ENCODE assay signal across 9 cellular contexts in genomic region chr7:74101061-74101681, GRCh38. TPM values are rescaled to one million over a fixed set of nuclear protein-coding genes. Genes with fewer than 3 reads are reported as not detected.
A peak's percentile ranks its signal among the peaks of the same experiment; 100 is the strongest.
DNase-seq lines count a peak whose midpoint lies in the region; ATAC-seq and TF ChIP-seq lines count a peak whose summit lies in the region.
"Had no signal": no experiment of that assay in that cellular context is flagged by ENCODE, and none has a peak within 500 bp of the region (broad histone marks: within the 10 kb centered on the region; RNA-seq: fewer than 3 reads in every experiment).

No MANE protein-coding gene starts in this region.

- H3K4me2 ChIP-seq in GM23338: no peak overlapping the region

- H3K4me3 Mint-ChIP-seq in GM23338: no peak overlapping the region
- H3K4me3 Mint-ChIP-seq: activated CD4-positive, alpha-beta memory T cell treated with anti-CD3 and anti-CD28 coated beads, Interleukin-2, amount 10 ng/mL, durations not matched to agents 7 days and 5 days had no signal

- no peak overlapping the region for H3K27ac ChIP-seq in GM23338 (ENCODE audit: low read depth)

- H3K4me3 ChIP-seq in H7 (ENCODE audit: insufficient read depth, low read depth, low read length) (no peak overlapping the region), GM23338 (no peak overlapping the region)

- H3K27me3 Mint-ChIP-seq in GM23338 (ENCODE audit: insufficient read depth, low read depth, poor library complexity): peaks cover 4% of the 10 kb centered on the region
- H3K27me3 Mint-ChIP-seq: activated CD4-positive, alpha-beta memory T cell treated with anti-CD3 and anti-CD28 coated beads, Interleukin-2, amount 10 ng/mL, durations not matched to agents 7 days and 5 days had no signal

- no peaks in the 10 kb centered on the region for H3K4me1 Mint-ChIP-seq in GM23338
- H3K4me1 Mint-ChIP-seq: activated CD4-positive, alpha-beta memory T cell treated with anti-CD3 and anti-CD28 coated beads, Interleukin-2, amount 10 ng/mL, durations not matched to agents 7 days and 5 days had no signal

- H3K27me3 ChIP-seq in H7 (ENCODE audit: control insufficient read depth, insufficient read depth, low read length): no peaks in the 10 kb centered on the region
- no peaks in the 10 kb centered on the region for H3K27me3 ChIP-seq in GM23338 (ENCODE audit: insufficient read depth)

- no peak for TF ChIP-seq CTCF in GM23338 (conservative IDR thresholded peaks at IDR 0.05; ENCODE audit: low read depth in 2 of 2)

- no peak overlapping the region; the same call in 1 of the 2 replicates for H3K27ac Mint-ChIP-seq in GM23338
- H3K27ac Mint-ChIP-seq: activated CD4-positive, alpha-beta memory T cell treated with anti-CD3 and anti-CD28 coated beads, Interleukin-2, amount 10 ng/mL, durations not matched to agents 7 days and 5 days had no signal

- DNase-seq in H7 (peak; percentile 21), NCI-H1436 treated with DMSO at 0.1 percent for 48 hours (lab: John Stamatoyannopoulos, UW) (peak; percentile 79), myocyte (ENCODE audit: low read depth) (peak; percentile 93), globus pallidus (ENCODE audit: low spot score) (no peak), T-helper 2 cell (no peak), GM23338 (ENCODE audit: low spot score) (no peak)
- no peak for DNase-seq in stimulated activated CD4-positive, alpha-beta T cell treated with anti-CD3 and anti-CD28 coated beads, Interleukin-4, amount 100 ng/mL, for 24 hours
- DNase-seq: activated CD4-positive, alpha-beta memory T cell treated with anti-CD3 and anti-CD28 coated beads, Interleukin-2, amount 10 ng/mL, durations not matched to agents 7 days and 5 days had no signal

- H3K9me2 ChIP-seq in GM23338 (ENCODE audit: insufficient read depth): no peaks in the 10 kb centered on the region

- H3K36me3 ChIP-seq in H7 (replicated peaks; ENCODE audit: control insufficient read depth, insufficient read depth, low read length) (peaks cover 27% of the 10 kb centered on the region), GM23338 (ENCODE audit: insufficient read depth) (peaks cover 18% of the 10 kb centered on the region)

- H2AFZ ChIP-seq in GM23338: no peak overlapping the region

- 0 out of 2 replicates have a peak, but pooled peaks cover 3% of the 10 kb centered on the region for H3F3A ChIP-seq in GM23338 (replicated peaks; ENCODE audit: low read depth)

- H3K9me3 Mint-ChIP-seq in GM23338: peaks cover 10% of the 10 kb centered on the region; the same call in 2 of the 3 replicates
- H3K9me3 Mint-ChIP-seq: activated CD4-positive, alpha-beta memory T cell treated with anti-CD3 and anti-CD28 coated beads, Interleukin-2, amount 10 ng/mL, durations not matched to agents 7 days and 5 days had no signal

- H3K4me1 ChIP-seq in GM23338 (ENCODE audit: insufficient read depth): no peaks in the 10 kb centered on the region

- no peaks in the 10 kb centered on the region for H3K79me2 ChIP-seq in GM23338 (replicated peaks; ENCODE audit: insufficient read depth)

- H3K36me3 Mint-ChIP-seq in GM23338 (ENCODE audit: low read depth): peaks cover 75% of the 10 kb centered on the region

- H4K20me1 ChIP-seq in GM23338 (replicated peaks; ENCODE audit: insufficient read depth): no peaks in the 10 kb centered on the region

- peak; percentile 90 for ATAC-seq in GM18511 (IDR thresholded peaks at IDR 0.05; ENCODE audit: unreplicated experiment)
- no peak for ATAC-seq in GM23338

TF ChIP-seq in GM23338, 12 proteins besides CTCF, POLR2A, EP300 and RAD21 (continues in another document):
- TF ChIP-seq EZH2 (IDR thresholded peaks at IDR 0.05; ENCODE audit: low read depth, unreplicated experiment) (no peak), STAT1 (IDR thresholded peaks at IDR 0.05; ENCODE audit: unreplicated experiment) (no peak), CREB1 (CRISPR knock-in tag; IDR thresholded peaks at IDR 0.05; ENCODE audit: low read depth) (no peak), ZNF331 (CRISPR knock-in tag; IDR thresholded peaks at IDR 0.05; ENCODE audit: low read depth) (no peak), REST (IDR thresholded peaks at IDR 0.05; ENCODE audit: unreplicated experiment) (no peak), JUNB (IDR thresholded peaks at IDR 0.05; ENCODE audit: unreplicated experiment) (no peak), POLR2AphosphoS5 (IDR thresholded peaks at IDR 0.05; ENCODE audit: low read depth) (no peak), EZH2phosphoT487 (IDR thresholded peaks at IDR 0.05; ENCODE audit: unreplicated experiment) (no peak), ZNF114 (CRISPR knock-in tag; IDR thresholded peaks at IDR 0.05) (no peak)

RNA-seq across cellular contexts. Expression of gene LIMK1, which starts 17.6 kb away (rescaled TPM):
- total RNA-seq in H7 (2014; rRNA removed; shearing (Covaris generic)): 99.4 and 108 TPM in 2 replicates
- 47.8 and 49.9 TPM in 2 replicates for total RNA-seq in myocyte
- 79.3 TPM for polyA plus RNA-seq in myocyte (2012)
- total RNA-seq in GM23338 (2014; rRNA removed; shearing (Covaris generic)): 77.9 and 96.5 TPM in 2 replicates
- 13.0 and 17.3 TPM in 2 replicates for polyA plus RNA-seq in GM23338 (2016; fragmentation: Nextera tagmentation; extraction: Ambion mirVana)

Comparison
In these comparisons a context has a peak if more than half of its experiments do, and no peak if none do; other contexts are left out.
1. DNase-seq: peak in H7 (single experiment), NCI-H1436 treated with DMSO at 0.1 percent for 48 hours (single experiment) and myocyte (single experiment); none in stimulated activated CD4-positive, alpha-beta T cell treated with anti-CD3 and anti-CD28 coated beads, Interleukin-4, amount 100 ng/mL, for 24 hours (single experiment), globus pallidus (single experiment), T-helper 2 cell (0 of 5) and GM23338 (single experiment).